Comparison of ENCODE assay signal across 1 cellular context in genomic region chr2:222859786-222860726, GRCh38.
TF ChIP-seq lines count a peak whose summit lies in the region.

No MANE protein-coding gene starts in this region.

TF ChIP-seq in HepG2, 621 proteins besides CTCF, POLR2A, EP300 and RAD21 (continued from another document and continues in another):
- TF ChIP-seq DMTF1 (CRISPR knock-in tag; IDR thresholded peaks at IDR 0.05) (no peak), FOXA3 (CRISPR knock-in tag; IDR thresholded peaks at IDR 0.05) (0 out of 2 replicates have a peak, but pooled peaks have one; percentile 5), ZNF570 (CRISPR knock-in tag; IDR thresholded peaks at IDR 0.05; ENCODE audit: borderline replicate concordance) (peak; percentile 72; the same call in 1 of the 2 replicates), ZNF12 (CRISPR knock-in tag; IDR thresholded peaks at IDR 0.05) (no peak), MEIS1 (CRISPR knock-in tag; IDR thresholded peaks at IDR 0.05; ENCODE audit: borderline replicate concordance) (peak; percentile 47; the same call in 1 of the 2 replicates), NCOA2 (CRISPR knock-in tag; IDR thresholded peaks at IDR 0.05) (no peak), MAF1 (CRISPR knock-in tag; IDR thresholded peaks at IDR 0.05; ENCODE audit: borderline replicate concordance) (no peak), KLF6 (CRISPR knock-in tag; IDR thresholded peaks at IDR 0.05) (no peak), HHEX (CRISPR knock-in tag; IDR thresholded peaks at IDR 0.05) (no peak), SMAD3 (CRISPR knock-in tag; IDR thresholded peaks at IDR 0.05) (no peak), ZNF580 (CRISPR knock-in tag; IDR thresholded peaks at IDR 0.05; ENCODE audit: borderline replicate concordance, low read depth) (no peak), ZNF577 (CRISPR knock-in tag; IDR thresholded peaks at IDR 0.05; ENCODE audit: borderline replicate concordance, low read depth) (no peak), ZNF670 (CRISPR knock-in tag; IDR thresholded peaks at IDR 0.05; ENCODE audit: borderline replicate concordance) (0 out of 2 replicates have a peak, but pooled peaks have one; percentile 55), SALL2 (CRISPR knock-in tag; IDR thresholded peaks at IDR 0.05) (no peak), ARNTL (CRISPR knock-in tag; IDR thresholded peaks at IDR 0.05) (no peak), CCAR2 (optimal IDR thresholded peaks at IDR 0.05; ENCODE audit: low read depth, low read length) (no peak), KAT7 (CRISPR knock-in tag; IDR thresholded peaks at IDR 0.05; ENCODE audit: borderline replicate concordance) (no peak), ZNF562 (CRISPR knock-in tag; IDR thresholded peaks at IDR 0.05; ENCODE audit: borderline replicate concordance) (no peak), CENPT (CRISPR knock-in tag; IDR thresholded peaks at IDR 0.05; ENCODE audit: low read depth) (no peak), ZNF317 (CRISPR knock-in tag; IDR thresholded peaks at IDR 0.05) (no peak), ZKSCAN5 (CRISPR knock-in tag; IDR thresholded peaks at IDR 0.05) (no peak), ZNF496 (CRISPR knock-in tag; IDR thresholded peaks at IDR 0.05; ENCODE audit: insufficient replicate concordance) (no peak), TBP (CRISPR knock-in tag; IDR thresholded peaks at IDR 0.05) (no peak), ZSCAN20 (CRISPR knock-in tag; IDR thresholded peaks at IDR 0.05; ENCODE audit: borderline replicate concordance) (0 out of 2 replicates have a peak, but pooled peaks have one; percentile 45), GLI4 (CRISPR knock-in tag; IDR thresholded peaks at IDR 0.05; ENCODE audit: borderline replicate concordance) (no peak), ZNF800 (CRISPR knock-in tag; IDR thresholded peaks at IDR 0.05) (no peak), ZFP90 (CRISPR knock-in tag; IDR thresholded peaks at IDR 0.05; ENCODE audit: borderline replicate concordance) (peak; percentile 31; the same call in 1 of the 2 replicates), PTBP1 (IDR thresholded peaks at IDR 0.05; ENCODE audit: low read depth, low read length, poor library complexity, severe bottlenecking) (no peak), ATF2 (CRISPR knock-in tag; IDR thresholded peaks at IDR 0.05) (0 out of 2 replicates have a peak, but pooled peaks have one; percentile 13), ZNF460 (CRISPR knock-in tag; IDR thresholded peaks at IDR 0.05; ENCODE audit: borderline replicate concordance) (no peak), ZFP41 (CRISPR knock-in tag; IDR thresholded peaks at IDR 0.05; ENCODE audit: borderline replicate concordance) (no peak), ZNF451 (CRISPR knock-in tag; IDR thresholded peaks at IDR 0.05) (no peak), ZNF512 (CRISPR knock-in tag; IDR thresholded peaks at IDR 0.05) (no peak), CENPBD1 (CRISPR knock-in tag; IDR thresholded peaks at IDR 0.05; ENCODE audit: borderline replicate concordance, low read depth) (no peak), ZNF883 (CRISPR knock-in tag; IDR thresholded peaks at IDR 0.05; ENCODE audit: not compliant biosample characterization) (no peak), ZSCAN29 (CRISPR knock-in tag; conservative IDR thresholded peaks at IDR 0.05) (no peak), ZEB1 (IDR thresholded peaks at IDR 0.05; ENCODE audit: insufficient replicate concordance, low read depth) (no peak), ZNF703 (CRISPR knock-in tag; IDR thresholded peaks at IDR 0.05; ENCODE audit: borderline replicate concordance) (no peak), KLF9 (CRISPR knock-in tag; IDR thresholded peaks at IDR 0.05; ENCODE audit: low read depth) (no peak), NFYB (CRISPR knock-in tag; IDR thresholded peaks at IDR 0.05) (0 out of 2 replicates have a peak, but pooled peaks have one; percentile 15), GATAD2A (CRISPR knock-in tag; IDR thresholded peaks at IDR 0.05) (peak; percentile 30; the same call in 1 of the 2 replicates), ZSCAN9 (CRISPR knock-in tag; IDR thresholded peaks at IDR 0.05; ENCODE audit: borderline replicate concordance) (peak; percentile 69; the same call in 1 of the 2 replicates), ZNF503 (CRISPR knock-in tag; IDR thresholded peaks at IDR 0.05) (no peak), JDP2 (CRISPR knock-in tag; IDR thresholded peaks at IDR 0.05; ENCODE audit: borderline replicate concordance) (no peak), ASH2L (IDR thresholded peaks at IDR 0.05; ENCODE audit: insufficient read length, low read depth, low read length) (no peak), ZFP62 (CRISPR knock-in tag; IDR thresholded peaks at IDR 0.05) (no peak), ELK4 (CRISPR knock-in tag; IDR thresholded peaks at IDR 0.05; ENCODE audit: borderline replicate concordance) (no peak), ZNF282 (IDR thresholded peaks at IDR 0.05; ENCODE audit: partially characterized antibody) (no peak), NR2F1 (CRISPR knock-in tag; IDR thresholded peaks at IDR 0.05) (0 out of 4 replicates have a peak, but pooled peaks of 1 of the 2 experiments have one; percentile 10), ZNF275 (CRISPR knock-in tag; IDR thresholded peaks at IDR 0.05; ENCODE audit: borderline replicate concordance) (no peak), ATF5 (CRISPR knock-in tag; IDR thresholded peaks at IDR 0.05; ENCODE audit: low read depth) (no peak), NCOA1 (CRISPR knock-in tag; IDR thresholded peaks at IDR 0.05) (no peak), ZNF260 (CRISPR knock-in tag; IDR thresholded peaks at IDR 0.05; ENCODE audit: borderline replicate concordance, low read depth) (no peak), NR1H2 (CRISPR knock-in tag; IDR thresholded peaks at IDR 0.05; ENCODE audit: borderline replicate concordance, low read depth) (no peak; the same call in 1 of the 2 replicates), ZNF556 (CRISPR knock-in tag; IDR thresholded peaks at IDR 0.05; ENCODE audit: borderline replicate concordance) (peak; percentile 72; the same call in 1 of the 2 replicates), ELF3 (CRISPR knock-in tag; IDR thresholded peaks at IDR 0.05) (peak; percentile 54), ZNF10 (CRISPR knock-in tag; IDR thresholded peaks at IDR 0.05; ENCODE audit: borderline replicate concordance, low read depth) (no peak), IRX3 (CRISPR knock-in tag; IDR thresholded peaks at IDR 0.05; ENCODE audit: borderline replicate concordance, low read depth) (no peak), NBN (conservative IDR thresholded peaks at IDR 0.05) (no peak)
